ENCODE assay signal across 2 cellular contexts in genomic region chr17:61363601-61364462, GRCh38.
TF ChIP-seq lines count a peak whose summit lies in the region.

No MANE protein-coding gene starts in this region.

TF ChIP-seq in A549, 52 proteins besides CTCF, POLR2A, EP300 and RAD21:
- TF ChIP-seq HOXB13 (CRISPR knock-in tag; IDR thresholded peaks at IDR 0.05; ENCODE audit: low read depth) (no peak), FOSL2 (IDR thresholded peaks at IDR 0.05) (no peak), FOSL2 (CRISPR knock-in tag; IDR thresholded peaks at IDR 0.05) (0 out of 2 replicates have a peak, but pooled peaks have one; percentile 41)
TF ChIP-seq in A549: peak in this region for 1.

TF ChIP-seq in H1, 55 proteins besides CTCF, POLR2A, EP300 and RAD21:
- TF ChIP-seq ASH2L (IDR thresholded peaks at IDR 0.05; ENCODE audit: low read length) = no peak
TF ChIP-seq in H1: peak in this region for 0.
